Comparison of ENCODE assay signal across 19 cellular contexts in the genomic region with DNA sequence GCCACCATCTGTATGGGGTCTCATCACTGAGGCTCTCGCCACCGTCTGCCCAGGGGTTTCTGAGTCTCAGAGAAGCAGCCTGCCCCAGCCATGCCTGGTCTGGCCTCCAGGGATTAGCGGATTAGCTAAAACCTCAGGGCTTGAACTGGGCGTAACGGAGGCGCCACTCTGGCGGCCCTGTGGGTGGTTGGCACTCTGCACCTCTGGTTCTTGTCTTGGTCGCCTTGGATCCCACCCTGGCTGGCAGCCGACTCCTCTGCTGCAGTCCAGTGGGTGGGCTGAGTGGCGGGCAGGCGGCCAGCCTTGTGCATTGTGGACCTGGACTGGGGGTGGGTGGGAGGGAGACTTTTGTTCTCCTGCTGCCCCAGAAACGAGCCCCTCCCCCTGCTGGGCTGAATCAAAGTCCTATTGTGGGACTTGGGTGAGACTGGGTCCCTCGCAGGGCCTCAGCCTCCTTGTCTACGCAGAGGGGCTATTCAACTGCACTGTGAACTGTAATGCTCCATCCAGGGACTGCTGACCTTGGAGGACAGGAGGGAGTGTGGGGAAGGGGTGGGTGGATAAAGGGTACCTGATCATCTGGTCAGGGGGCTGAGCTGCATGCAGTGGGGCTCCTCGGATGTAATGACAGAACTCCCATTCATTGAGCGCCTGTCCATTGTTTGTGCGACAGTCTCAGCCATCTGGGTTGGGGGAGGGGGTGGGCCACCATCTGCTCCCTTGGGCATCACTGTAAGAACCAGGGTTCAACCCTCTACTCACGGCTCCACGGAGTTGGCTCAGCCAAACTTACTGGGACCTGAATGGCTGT. TPM values are rescaled to one million over a fixed set of nuclear protein-coding genes. Genes with fewer than 3 reads are reported as not detected.
DNase-seq lines count a peak whose midpoint lies in the region; ATAC-seq, FAIRE-seq and TF ChIP-seq lines count a peak whose summit lies in the region.
"Had no signal": no experiment of that assay in that cellular context is flagged by ENCODE, and none has a peak within 500 bp of the region (broad histone marks: within the 10 kb centered on the region; RNA-seq: fewer than 3 reads in every experiment).

No MANE protein-coding gene starts in this region.

- H3K36me3 Mint-ChIP-seq in glutamatergic neuron (ENCODE audit: unreplicated experiment) (no peaks in the 10 kb centered on the region), GM23338 (ENCODE audit: low read depth) (0 out of 3 replicates have a peak, but pooled peaks cover 3% of the 10 kb centered on the region)
- H3K36me3 Mint-ChIP-seq: CD8-positive, alpha-beta T cell had no signal

- DNase-seq in NCI-H69 (lab: John Stamatoyannopoulos, UW) (peak; percentile 44), glutamatergic neuron (peak; percentile 32), retina (peak; percentile 64), urothelium cell line (ENCODE audit: low spot score) (no peak), NOMO-1 treated with DMSO at 0.1 percent for 48 hours (lab: John Stamatoyannopoulos, UW; ENCODE audit: unreplicated experiment) (no peak), GM23338 (ENCODE audit: low spot score) (no peak), GM12892 (ENCODE audit: insufficient read length) (no peak)
- DNase-seq: activated naive CD4-positive, alpha-beta T cell treated with Interleukin-2 at 50 U/mL for 16 hours; CD8-positive, alpha-beta T cell; left colon; naive thymus-derived CD4-positive, alpha-beta T cell; NCI-H2107; SK-N-SH had no signal

- FAIRE-seq in urothelium cell line (lab: Jason Lieb, UNC) (no peak), GM12892 (lab: Jason Lieb, UNC) (no peak)

- no peaks in the 10 kb centered on the region for H3K27me3 Mint-ChIP-seq in glutamatergic neuron (ENCODE audit: unreplicated experiment)
- H3K27me3 Mint-ChIP-seq in GM23338 (ENCODE audit: insufficient read depth, low read depth, poor library complexity): peaks cover 13% of the 10 kb centered on the region
- H3K27me3 Mint-ChIP-seq: central memory CD8-positive, alpha-beta T cell; naive thymus-derived CD4-positive, alpha-beta T cell; stimulated activated naive CD8-positive, alpha-beta T cell treated with anti-CD3 and anti-CD28 coated beads, Interleukin-15, Interleukin-2, amounts not matched to agents 100 ng/mL and 50 ng/mL, for 24 hours had no signal

- H3K4me3 Mint-ChIP-seq in glutamatergic neuron (ENCODE audit: unreplicated experiment) (no peak overlapping the region), GM23338 (no peak overlapping the region)
- H3K4me3 Mint-ChIP-seq: CD8-positive, alpha-beta T cell; central memory CD8-positive, alpha-beta T cell; naive thymus-derived CD4-positive, alpha-beta T cell; stimulated activated naive CD8-positive, alpha-beta T cell treated with anti-CD3 and anti-CD28 coated beads, Interleukin-15, Interleukin-2, amounts not matched to agents 100 ng/mL and 50 ng/mL, for 24 hours had no signal

- no peak overlapping the region for H2AFZ ChIP-seq in GM23338

- no peaks in the 10 kb centered on the region for H3K9me2 ChIP-seq in GM23338 (ENCODE audit: insufficient read depth)
- H3K9me2 ChIP-seq: SK-N-SH had no signal

- TF ChIP-seq POLR2A in GM12892 (IDR thresholded peaks at IDR 0.05; ENCODE audit: low read depth, low read length): no peak

- no peaks in the 10 kb centered on the region for H3K27me3 ChIP-seq in GM23338 (ENCODE audit: insufficient read depth)

- H3K79me2 ChIP-seq in GM23338 (replicated peaks; ENCODE audit: insufficient read depth): no peaks in the 10 kb centered on the region

- POLR2A ChIA-PET in HEK293 (lab: Yijun Ruan, JAX): no interaction called here

- H3K9me3 ChIP-seq in HEK293 (ENCODE audit: control insufficient read depth, insufficient read depth, low read depth, low read length): no peaks in the 10 kb centered on the region
- H3K9me3 ChIP-seq: SK-N-SH had no signal

- H3K4me2 ChIP-seq in GM23338: no peak overlapping the region
- H3K4me2 ChIP-seq: SK-N-SH had no signal

- no peaks in the 10 kb centered on the region for H3F3A ChIP-seq in GM23338 (replicated peaks; ENCODE audit: low read depth)

- CTCF ChIA-PET in HEK293 (lab: Yijun Ruan, JAX): interaction anchor here (0.6 kb wide), 1 partner anchor 60 kb away, joined by 3 read pairs; no protein-coding TSS in a partner anchor

- ATAC-seq in GM23338: no peak; the same call in 2 of the 3 replicates
- ATAC-seq: CD8-positive, alpha-beta T cell; HCT116; left colon; naive thymus-derived CD4-positive, alpha-beta T cell had no signal

- H3K4me1 Mint-ChIP-seq in glutamatergic neuron (ENCODE audit: low read depth, unreplicated experiment) (peaks cover 6% of the 10 kb centered on the region), GM23338 (peaks cover 4% of the 10 kb centered on the region)

- no peaks in the 10 kb centered on the region for H3K4me1 ChIP-seq in HEK293 (ENCODE audit: control insufficient read depth, insufficient read depth, low read length)
- H3K4me1 ChIP-seq in GM23338 (ENCODE audit: insufficient read depth): no peaks in the 10 kb centered on the region; the same call in 1 of the 2 replicates

- no peaks in the 10 kb centered on the region for H4K20me1 ChIP-seq in GM23338 (replicated peaks; ENCODE audit: insufficient read depth)

- TF ChIP-seq CTCF in HEK293 (tag by site-specific recombination; IDR thresholded peaks at IDR 0.05) (no peak), glutamatergic neuron (IDR thresholded peaks at IDR 0.05; ENCODE audit: partially characterized antibody, unreplicated experiment) (no peak), GM23338 (conservative IDR thresholded peaks at IDR 0.05; ENCODE audit: low read depth in 2 of 2) (no peak)

- H3K27ac ChIP-seq in HEK293 (ENCODE audit: extremely low read depth, low read depth, low read length) (no peak overlapping the region), GM23338 (ENCODE audit: low read depth) (no peak overlapping the region)
- H3K27ac ChIP-seq: VCaP had no signal

- H3K36me3 ChIP-seq in HEK293 (ENCODE audit: control insufficient read depth in 2 of 2, insufficient read depth in 1 of 2, low read length in 2 of 2) (no peaks in the 10 kb centered on the region), GM23338 (ENCODE audit: insufficient read depth) (no peaks in the 10 kb centered on the region)

- H3K27ac Mint-ChIP-seq in glutamatergic neuron (ENCODE audit: unreplicated experiment): peak overlapping the region; percentile 62
- H3K27ac Mint-ChIP-seq in GM23338: no peak overlapping the region
- H3K27ac Mint-ChIP-seq: CD8-positive, alpha-beta T cell; stimulated activated naive CD8-positive, alpha-beta T cell treated with anti-CD3 and anti-CD28 coated beads, Interleukin-15, Interleukin-2, amounts not matched to agents 100 ng/mL and 50 ng/mL, for 24 hours had no signal

- H3K9me3 Mint-ChIP-seq in glutamatergic neuron (ENCODE audit: unreplicated experiment) (peaks cover 2% of the 10 kb centered on the region), GM23338 (peaks cover 8% of the 10 kb centered on the region)

- H3K4me3 ChIP-seq in HEK293 (ENCODE audit: low read depth, low read length): no peak overlapping the region
- H3K4me3 ChIP-seq in GM23338: no peak overlapping the region

TF ChIP-seq in HEK293, 187 proteins besides CTCF, POLR2A, EP300 and RAD21 (continues in another document):
- TF ChIP-seq, protein P1, sequence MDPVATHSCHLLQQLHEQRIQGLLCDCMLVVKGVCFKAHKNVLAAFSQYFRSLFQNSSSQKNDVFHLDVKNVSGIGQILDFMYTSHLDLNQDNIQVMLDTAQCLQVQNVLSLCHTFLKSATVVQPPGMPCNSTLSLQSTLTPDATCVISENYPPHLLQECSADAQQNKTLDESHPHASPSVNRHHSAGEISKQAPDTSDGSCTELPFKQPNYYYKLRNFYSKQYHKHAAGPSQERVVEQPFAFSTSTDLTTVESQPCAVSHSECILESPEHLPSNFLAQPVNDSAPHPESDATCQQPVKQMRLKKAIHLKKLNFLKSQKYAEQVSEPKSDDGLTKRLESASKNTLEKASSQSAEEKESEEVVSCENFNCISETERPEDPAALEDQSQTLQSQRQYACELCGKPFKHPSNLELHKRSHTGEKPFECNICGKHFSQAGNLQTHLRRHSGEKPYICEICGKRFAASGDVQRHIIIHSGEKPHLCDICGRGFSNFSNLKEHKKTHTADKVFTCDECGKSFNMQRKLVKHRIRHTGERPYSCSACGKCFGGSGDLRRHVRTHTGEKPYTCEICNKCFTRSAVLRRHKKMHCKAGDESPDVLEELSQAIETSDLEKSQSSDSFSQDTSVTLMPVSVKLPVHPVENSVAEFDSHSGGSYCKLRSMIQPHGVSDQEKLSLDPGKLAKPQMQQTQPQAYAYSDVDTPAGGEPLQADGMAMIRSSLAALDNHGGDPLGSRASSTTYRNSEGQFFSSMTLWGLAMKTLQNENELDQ (tag by site-specific recombination; IDR thresholded peaks at IDR 0.05; ENCODE audit: low read depth): no peak

RNA-seq across cellular contexts. Expression of gene SUN5, which starts 23.9 kb away (rescaled TPM):
- not detected for total RNA-seq in glutamatergic neuron (ENCODE audit: unreplicated experiment)
- total RNA-seq in GM23338 (2014; rRNA removed; shearing (Covaris generic)): not detected in 2 replicates
- not detected in 2 replicates for polyA plus RNA-seq in GM23338 (2016; fragmentation: Nextera tagmentation; extraction: Ambion mirVana)
- not detected for polyA plus RNA-seq in GM12892 (2012; ENCODE audit: missing spikeins)
- total RNA-seq: CD8-positive, alpha-beta T cell; left colon; naive thymus-derived CD4-positive, alpha-beta T cell; skeletal muscle tissue had no signal
- polyA plus RNA-seq: naive thymus-derived CD4-positive, alpha-beta T cell; SK-N-SH had no signal

RNA-seq across cellular contexts. Expression of gene BPIFB2, which starts 27.2 kb away (rescaled TPM):
- not detected for total RNA-seq in glutamatergic neuron (ENCODE audit: unreplicated experiment)
- total RNA-seq in GM23338 (2014; rRNA removed; shearing (Covaris generic)): not detected in 2 replicates
- polyA plus RNA-seq in GM23338 (2016; fragmentation: Nextera tagmentation; extraction: Ambion mirVana): not detected in 2 replicates
- polyA plus RNA-seq in GM12892 (2012; ENCODE audit: missing spikeins): not detected
- total RNA-seq: CD8-positive, alpha-beta T cell; left colon; naive thymus-derived CD4-positive, alpha-beta T cell; skeletal muscle tissue had no signal
- polyA plus RNA-seq: naive thymus-derived CD4-positive, alpha-beta T cell; SK-N-SH had no signal

RNA-seq across cellular contexts. Expression of gene BPIFB6, which starts 51.1 kb away (rescaled TPM):
- not detected for total RNA-seq in glutamatergic neuron (ENCODE audit: unreplicated experiment)
- not detected in 2 replicates for total RNA-seq in GM23338 (2014; rRNA removed; shearing (Covaris generic))
- polyA plus RNA-seq in GM23338 (2016; fragmentation: Nextera tagmentation; extraction: Ambion mirVana): not detected in 2 replicates
- 0.15 TPM for polyA plus RNA-seq in GM12892 (2012; ENCODE audit: missing spikeins)
- total RNA-seq: CD8-positive, alpha-beta T cell; left colon; naive thymus-derived CD4-positive, alpha-beta T cell; skeletal muscle tissue had no signal
- polyA plus RNA-seq: naive thymus-derived CD4-positive, alpha-beta T cell; SK-N-SH had no signal

Comparison
In these comparisons a context has a peak if more than half of its experiments do, and no peak if none do; other contexts are left out.
1. DNase-seq: peak in NCI-H69 (single experiment), glutamatergic neuron (single experiment) and retina (single experiment); none in urothelium cell line (single experiment), NOMO-1 treated with DMSO at 0.1 percent for 48 hours (single experiment), GM23338 (single experiment) and GM12892 (single experiment).